ENCODE assay signal across 18 cellular contexts in the genomic region with DNA sequence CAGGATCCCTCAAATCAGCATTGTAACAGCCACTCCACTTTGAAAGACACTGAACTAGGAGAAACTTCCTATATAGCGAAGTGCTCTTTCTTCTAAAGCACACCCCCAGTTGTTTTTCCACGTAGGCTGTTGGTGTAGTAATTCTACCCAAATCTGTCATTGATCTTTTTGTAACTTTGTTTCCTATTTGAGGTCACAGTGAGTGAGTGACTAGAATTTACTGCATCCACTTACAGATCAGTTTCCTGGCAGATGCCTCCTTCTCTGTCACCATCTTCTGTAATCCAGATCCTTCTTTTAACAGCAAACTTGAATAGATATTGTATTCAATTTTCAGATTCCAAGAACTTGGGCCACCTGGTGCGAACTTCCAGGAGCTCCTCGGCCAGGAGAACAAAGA. TPM values are rescaled to one million over a fixed set of nuclear protein-coding genes. Genes with fewer than 3 reads are reported as not detected.
DNase-seq lines count a peak whose midpoint lies in the region; ATAC-seq, FAIRE-seq and TF ChIP-seq lines count a peak whose summit lies in the region.
"Had no signal": no experiment of that assay in that cellular context is flagged by ENCODE, and none has a peak within 500 bp of the region (broad histone marks: within the 10 kb centered on the region; RNA-seq: fewer than 3 reads in every experiment).

No MANE protein-coding gene starts in this region.

- no peaks in the 10 kb centered on the region for H3K9me2 ChIP-seq in PC-9 (ENCODE audit: insufficient read depth)

- no peaks in the 10 kb centered on the region for H3K4me1 ChIP-seq in PC-9 (replicated peaks; ENCODE audit: insufficient read depth)
- peaks cover 9% of the 10 kb centered on the region for H3K4me1 ChIP-seq in endothelial cell of umbilical vein (ENCODE audit: control insufficient read depth, extremely low read depth, insufficient read depth, low read length)
- H3K4me1 ChIP-seq: A549, BE2C had no signal

- intact Hi-C loops in PC-9 (cut with micrococcal nuclease; ENCODE audit: unreplicated experiment) (no loop called here), endothelial cell of umbilical vein (cut with micrococcal nuclease) (no loop called here)

- H3K4me1 Mint-ChIP-seq in activated T-cell treated with anti-CD3 and anti-CD28 coated beads, Interleukin-2, amount 50 U/mL, for 72 hours (ENCODE audit: low read depth): peaks cover 23% of the 10 kb centered on the region
- H3K4me1 Mint-ChIP-seq in stimulated activated effector memory CD8-positive, alpha-beta T cell treated with anti-CD3 and anti-CD28 coated beads, Interleukin-12 subunit alpha, Interleukin-12 subunit beta, amount 100 ng/mL, for 72 hours: no peaks in the 10 kb centered on the region

- no peaks in the 10 kb centered on the region for H3K9me3 Mint-ChIP-seq in activated T-cell treated with anti-CD3 and anti-CD28 coated beads, Interleukin-2, amount 50 U/mL, for 72 hours
- no peaks in the 10 kb centered on the region for H3K9me3 Mint-ChIP-seq in stimulated activated effector memory CD8-positive, alpha-beta T cell treated with anti-CD3 and anti-CD28 coated beads, Interleukin-12 subunit alpha, Interleukin-12 subunit beta, amount 100 ng/mL, for 72 hours
- H3K9me3 Mint-ChIP-seq: CD4-positive, alpha-beta memory T cell had no signal

- peak in 1 of 2 donors; percentile 25 for DNase-seq in activated T-cell treated with anti-CD3 and anti-CD28 coated beads, Interleukin-2, amount 50 U/mL, for 72 hours
- DNase-seq in activated T-cell treated with anti-CD3 and anti-CD28 coated beads for 4 hours (no peak), PC-9 (no peak), endothelial cell of umbilical vein (ENCODE audit: low read depth, low spot score) (no peak), GM19238 (ENCODE audit: insufficient read length, low spot score) (no peak), NCI-H1930 (lab: John Stamatoyannopoulos, UW) (no peak)
- DNase-seq in stimulated activated effector memory CD8-positive, alpha-beta T cell treated with anti-CD3 and anti-CD28 coated beads, Interleukin-12 subunit alpha, Interleukin-12 subunit beta, amount 100 ng/mL, for 72 hours (ENCODE audit: low spot score in 2 of 2): no peak
- DNase-seq: BE2C; CD4-positive, alpha-beta memory T cell; DMS79; GM23248; H7 had no signal

- H3K36me3 Mint-ChIP-seq in activated T-cell treated with anti-CD3 and anti-CD28 coated beads, Interleukin-2, amount 50 U/mL, for 72 hours (ENCODE audit: insufficient read depth in 2 of 2): no peaks in the 10 kb centered on the region
- H3K36me3 Mint-ChIP-seq in stimulated activated effector memory CD8-positive, alpha-beta T cell treated with anti-CD3 and anti-CD28 coated beads, Interleukin-12 subunit alpha, Interleukin-12 subunit beta, amount 100 ng/mL, for 72 hours: no peaks in the 10 kb centered on the region

- H4K20me1 ChIP-seq in PC-9 (ENCODE audit: insufficient read depth) (no peaks in the 10 kb centered on the region), endothelial cell of umbilical vein (replicated peaks; ENCODE audit: control insufficient read depth, extremely low read depth, insufficient read depth, low read length) (no peaks in the 10 kb centered on the region)

- H3F3A ChIP-seq in PC-9 (ENCODE audit: insufficient read depth, low read depth): no peaks in the 10 kb centered on the region

- no peaks in the 10 kb centered on the region for H3K9me1 ChIP-seq in endothelial cell of umbilical vein (replicated peaks; ENCODE audit: control insufficient read depth, extremely low read depth, insufficient read depth, low read length)

- ATAC-seq in activated T-cell treated with anti-CD3 and anti-CD28 coated beads, Interleukin-2, amount 50 U/mL, for 72 hours (replicated peaks in 1 of 2): peak; percentile 64 to 65
- peak; percentile 60 for ATAC-seq in stimulated activated effector memory CD8-positive, alpha-beta T cell treated with anti-CD3 and anti-CD28 coated beads, Interleukin-12 subunit alpha, Interleukin-12 subunit beta, amount 100 ng/mL, for 72 hours
- ATAC-seq: A549, GM12878 had no signal

- H3K4me3 Mint-ChIP-seq in activated T-cell treated with anti-CD3 and anti-CD28 coated beads, Interleukin-2, amount 50 U/mL, for 72 hours: no peak overlapping the region
- no peak overlapping the region for H3K4me3 Mint-ChIP-seq in stimulated activated effector memory CD8-positive, alpha-beta T cell treated with anti-CD3 and anti-CD28 coated beads, Interleukin-12 subunit alpha, Interleukin-12 subunit beta, amount 100 ng/mL, for 72 hours
- H3K4me3 Mint-ChIP-seq: CD4-positive, alpha-beta memory T cell had no signal

- H3K79me2 ChIP-seq in PC-9 (ENCODE audit: low read depth) (no peaks in the 10 kb centered on the region), endothelial cell of umbilical vein (ENCODE audit: control insufficient read depth, insufficient read depth, low read length) (no peaks in the 10 kb centered on the region)

- CTCF ChIA-PET in PC-9 (lab: Charles Lee): no interaction called here
- CTCF ChIA-PET in endothelial cell of umbilical vein (lab: Charles Lee): interaction anchor here (1.0 to 2.6 kb wide), 5 partner anchors 10 to 54 kb away, joined by 3 to 16 read pairs (median 4); no protein-coding TSS in a partner anchor

- TF ChIP-seq CTCF in PC-9 (conservative IDR thresholded peaks at IDR 0.05) (no peak), endothelial cell of umbilical vein (IDR thresholded peaks at IDR 0.05; ENCODE audit: extremely low read depth in 1 of 2, insufficient read depth in 1 of 2, low read depth in 1 of 2, low read length in 2 of 2) (no peak)

- no peak overlapping the region for H3K9ac ChIP-seq in endothelial cell of umbilical vein (replicated peaks; ENCODE audit: extremely low read depth, insufficient read depth, low read length)
- H3K9ac ChIP-seq: GM23248 had no signal

- H3K4me3 ChIP-seq in PC-9 (no peak overlapping the region), endothelial cell of umbilical vein (replicated peaks in 1 of 3; ENCODE audit: insufficient read depth in 1 of 3, low read depth in 1 of 3, low read length in 3 of 3) (no peak overlapping the region)
- H3K4me3 ChIP-seq: A549, GM12878, GM23248 had no signal

- BruUV-seq in PC-9 (replicated peaks; lab: Mats Ljungman, UMichigan): no TSS peak
- BruUV-seq in endothelial cell of umbilical vein (replicated peaks; lab: Mats Ljungman, UMichigan): no TSS peak

- no peaks in the 10 kb centered on the region for H3K27me3 Mint-ChIP-seq in activated T-cell treated with anti-CD3 and anti-CD28 coated beads, Interleukin-2, amount 50 U/mL, for 72 hours (ENCODE audit: low read depth)

- peak overlapping the region; percentile 13; the same call in 1 of the 2 replicates for H2AFZ ChIP-seq in PC-9
- H2AFZ ChIP-seq in endothelial cell of umbilical vein (ENCODE audit: low read depth, low read length): peak overlapping the region; percentile 5
- H2AFZ ChIP-seq: GM23248 had no signal

- no peak for TF ChIP-seq POLR2A in endothelial cell of umbilical vein (IDR thresholded peaks at IDR 0.05; ENCODE audit: low read depth, low read length)

- FAIRE-seq in endothelial cell of umbilical vein (lab: Jason Lieb, UNC): no peak
- FAIRE-seq: A549, GM12878, GM18507 had no signal

- H3K27me3 ChIP-seq in PC-9 (ENCODE audit: insufficient read depth, low read depth): peaks cover 26% of the 10 kb centered on the region
- no peaks in the 10 kb centered on the region for H3K27me3 ChIP-seq in endothelial cell of umbilical vein (ENCODE audit: control insufficient read depth in 2 of 2, insufficient read depth in 2 of 2, low read length in 2 of 2)
- H3K27me3 ChIP-seq: BE2C had no signal

- no peaks in the 10 kb centered on the region for H3K36me3 ChIP-seq in PC-9 (ENCODE audit: low read depth)
- H3K36me3 ChIP-seq in endothelial cell of umbilical vein (ENCODE audit: control insufficient read depth in 2 of 2, extremely low read depth in 1 of 2, insufficient read depth in 2 of 2, low read length in 2 of 2): peaks cover 0 to 4% of the 10 kb centered on the region in 2 experiments
- H3K36me3 ChIP-seq: BE2C had no signal

- dilution Hi-C loops in endothelial cell of umbilical vein (cut with MboI; ENCODE audit: extremely low pct_ligation_motif_present, low sequenced_read_pairs): no loop called here

- H3K4me2 ChIP-seq in PC-9 (no peak overlapping the region), endothelial cell of umbilical vein (ENCODE audit: insufficient read depth, low read length) (no peak overlapping the region)
- H3K4me2 ChIP-seq: A549 had no signal

- no peaks in the 10 kb centered on the region for H3K9me3 ChIP-seq in PC-9 (ENCODE audit: insufficient read depth, low read depth)
- no peaks in the 10 kb centered on the region for H3K9me3 ChIP-seq in endothelial cell of umbilical vein (replicated peaks; ENCODE audit: control insufficient read depth, insufficient read depth, low read length)
- H3K9me3 ChIP-seq: A549, BE2C had no signal

- H3K27ac ChIP-seq in PC-9 (no peak overlapping the region), endothelial cell of umbilical vein (ENCODE audit: insufficient read depth, low read depth, low read length) (no peak overlapping the region)
- H3K27ac ChIP-seq: A549, C4-2B, GM23248 had no signal

- POLR2A ChIA-PET in PC-9 (lab: Charles Lee; ENCODE audit: unreplicated experiment): no interaction called here
- POLR2A ChIA-PET in endothelial cell of umbilical vein (lab: Charles Lee): no interaction called here

- H3K27ac Mint-ChIP-seq in activated T-cell treated with anti-CD3 and anti-CD28 coated beads, Interleukin-2, amount 50 U/mL, for 72 hours: peak overlapping the region; percentile 64
- no peak overlapping the region for H3K27ac Mint-ChIP-seq in stimulated activated effector memory CD8-positive, alpha-beta T cell treated with anti-CD3 and anti-CD28 coated beads, Interleukin-12 subunit alpha, Interleukin-12 subunit beta, amount 100 ng/mL, for 72 hours
- H3K27ac Mint-ChIP-seq: CD4-positive, alpha-beta memory T cell had no signal

RNA-seq across cellular contexts. Expression of a gene that starts 15.3 kb away (rescaled TPM):
- not detected for total RNA-seq in activated T-cell treated with anti-CD3 and anti-CD28 coated beads, Interleukin-2, amount 50 U/mL, for 72 hours
- total RNA-seq in PC-9 (2021) (0.37 and 0.43 TPM in 2 replicates), endothelial cell of umbilical vein (not detected in 2 replicates)
- 0.05 TPM in 1 of 2 replicates, not detected in the other for polyA plus RNA-seq in endothelial cell of umbilical vein
- not detected in 2 replicates for polyA plus RNA-seq in endothelial cell of umbilical vein (2011; cell fraction: cytosol; rRNA removed)
- not detected in 2 replicates for polyA plus RNA-seq in endothelial cell of umbilical vein (2011; cell fraction: nucleus; rRNA removed)
- not detected in 2 replicates for polyA plus RNA-seq in endothelial cell of umbilical vein (2012)
- not detected in 2 replicates for polyA minus RNA-seq in endothelial cell of umbilical vein
- not detected for polyA minus RNA-seq in endothelial cell of umbilical vein (2011; cell fraction: cytosol; rRNA and poly(A)+ RNA removed)
- not detected in 2 replicates for polyA minus RNA-seq in endothelial cell of umbilical vein (2011; cell fraction: nucleus; rRNA and poly(A)+ RNA removed)
- total RNA-seq: CD4-positive, alpha-beta memory T cell; G401; GM23248; H7 had no signal
- polyA plus RNA-seq: A549; AG04450; CD4-positive, alpha-beta memory T cell; GM23248 had no signal

RNA-seq across cellular contexts. Expression of a gene that starts 15.4 kb away (rescaled TPM):
- 10 to 100 TPM; 36.9 to 41.5 TPM for total RNA-seq in activated T-cell treated with anti-CD3 and anti-CD28 coated beads, Interleukin-2, amount 50 U/mL, for 72 hours
- total RNA-seq in PC-9 (2021): 11.4 and 14.5 TPM in 2 replicates
- 16.1 and 17.5 TPM in 2 replicates for total RNA-seq in endothelial cell of umbilical vein
- polyA plus RNA-seq in endothelial cell of umbilical vein: 1.3 and 2.9 TPM in 2 replicates
- 4.1 and 4.3 TPM in 2 replicates for polyA plus RNA-seq in endothelial cell of umbilical vein (2011; cell fraction: cytosol; rRNA removed)
- polyA plus RNA-seq in endothelial cell of umbilical vein (2011; cell fraction: nucleus; rRNA removed): 12.9 and 15.2 TPM in 2 replicates
- 2.7 and 7.9 TPM in 2 replicates for polyA plus RNA-seq in endothelial cell of umbilical vein (2012)
- polyA minus RNA-seq in endothelial cell of umbilical vein: 5.6 and 9.6 TPM in 2 replicates
- polyA minus RNA-seq in endothelial cell of umbilical vein (2011; cell fraction: cytosol; rRNA and poly(A)+ RNA removed): 6.7 TPM
- 10.8 and 16.1 TPM in 2 replicates for polyA minus RNA-seq in endothelial cell of umbilical vein (2011; cell fraction: nucleus; rRNA and poly(A)+ RNA removed)
